ENCODE assay signal across 12 cellular contexts in genomic region chr10:30979956-30980355, GRCh38.
"Had no signal": no experiment of that assay in that cellular context is flagged by ENCODE, and none has a peak within 500 bp of the region (broad histone marks: within the 10 kb centered on the region; RNA-seq: fewer than 3 reads in every experiment).

No MANE protein-coding gene starts in this region.

- H3K9me3 ChIP-seq: neutrophil had no signal

- H3K27me3 Mint-ChIP-seq: activated B cell treated with CpG ODN at 0.5 μM for 24 hours; activated CD4-positive, alpha-beta T cell treated with anti-CD3 and anti-CD28 coated beads, Interleukin-2, amount 10 ng/mL, durations not matched to agents 7 days and 5 days; activated naive CD4-positive, alpha-beta T cell treated with anti-CD3 and anti-CD28 coated beads, Interleukin-2, amount 50 U/mL, for 24 hours; naive B cell; progenitor cell of endocrine pancreas had no signal

- H3K4me3 Mint-ChIP-seq: activated B cell treated with CpG ODN at 0.5 μM for 24 hours; activated CD4-positive, alpha-beta T cell treated with anti-CD3 and anti-CD28 coated beads, Interleukin-2, amount 10 ng/mL, durations not matched to agents 7 days and 5 days; activated naive CD4-positive, alpha-beta T cell treated with anti-CD3 and anti-CD28 coated beads, Interleukin-2, amount 50 U/mL, for 24 hours; naive B cell had no signal

- H3K27me3 ChIP-seq: brain microvascular endothelial cell, hepatocyte, neutrophil had no signal

- H3K36me3 ChIP-seq: brain microvascular endothelial cell, neutrophil had no signal

- H3K4me1 Mint-ChIP-seq: activated naive CD4-positive, alpha-beta T cell treated with anti-CD3 and anti-CD28 coated beads, Interleukin-2, amount 50 U/mL, for 24 hours had no signal

- H3K27ac Mint-ChIP-seq: activated B cell treated with CpG ODN at 0.5 μM for 24 hours; activated CD4-positive, alpha-beta T cell treated with anti-CD3 and anti-CD28 coated beads, Interleukin-2, amount 10 ng/mL, durations not matched to agents 7 days and 5 days; activated naive CD4-positive, alpha-beta T cell treated with anti-CD3 and anti-CD28 coated beads, Interleukin-2, amount 50 U/mL, for 24 hours; naive B cell; progenitor cell of endocrine pancreas had no signal

- H3K79me2 ChIP-seq: hepatocyte had no signal

- H3K4me3 ChIP-seq: hepatocyte, SK-N-MC had no signal

- H3K9me3 Mint-ChIP-seq: activated naive CD4-positive, alpha-beta T cell treated with anti-CD3 and anti-CD28 coated beads, Interleukin-2, amount 50 U/mL, for 24 hours had no signal

- H3K4me2 ChIP-seq: hepatocyte had no signal

- DNase-seq: activated B cell treated with CpG ODN at 0.5 μM for 24 hours; activated CD4-positive, alpha-beta T cell treated with anti-CD3 and anti-CD28 coated beads, Interleukin-2, amount 10 ng/mL, durations not matched to agents 7 days and 5 days; brain microvascular endothelial cell; midbrain; naive B cell; stimulated activated CD4-positive, alpha-beta T cell treated with anti-CD3 and anti-CD28 coated beads, Interleukin-2, amount 100 ng/mL, for 48 hours; stimulated activated naive CD4-positive, alpha-beta T cell treated with Interleukin-2 at 50 U/mL for 16 hours had no signal

- H2AFZ ChIP-seq: hepatocyte had no signal

- H3K27ac ChIP-seq: brain microvascular endothelial cell, hepatocyte, SK-N-MC had no signal
